Comparison of ENCODE assay signal across 12 cellular contexts in the genomic region with DNA sequence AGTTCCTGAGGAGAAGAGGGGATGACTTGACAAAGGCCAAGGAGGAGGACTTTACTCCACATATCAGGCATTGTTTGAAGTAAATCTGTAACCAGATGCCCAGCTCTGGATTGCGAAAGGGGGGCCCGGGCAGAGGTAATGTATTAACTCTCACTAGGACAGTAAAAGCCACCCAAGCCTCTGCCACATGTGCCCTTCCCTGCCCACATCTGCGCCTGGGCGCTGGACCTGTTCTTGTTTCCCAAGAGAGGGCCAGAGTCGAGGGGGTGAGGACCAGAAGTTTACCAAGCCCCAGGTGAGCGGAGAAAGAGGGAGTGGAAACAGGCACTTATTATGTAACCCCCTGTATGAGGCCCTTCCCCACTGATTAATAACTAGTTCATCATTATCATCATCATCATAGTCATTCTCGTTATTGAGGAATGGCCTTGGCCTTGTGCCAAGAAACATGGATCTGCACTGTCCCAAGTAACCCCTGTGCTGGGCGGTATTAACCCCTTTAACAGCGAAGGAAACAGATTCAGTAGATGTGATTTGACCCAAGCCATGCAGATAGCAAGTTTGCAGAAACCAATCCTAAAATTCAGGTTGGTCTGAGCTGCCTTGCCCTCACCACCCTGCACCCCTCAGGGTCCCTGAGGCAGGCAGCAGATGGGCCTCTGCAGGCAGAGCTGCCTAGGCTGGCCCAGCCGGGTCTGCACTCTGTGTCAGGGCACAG. TPM values are rescaled to one million over a fixed set of nuclear protein-coding genes. Genes with fewer than 3 reads are reported as not detected.
DNase-seq lines count a peak whose midpoint lies in the region; ATAC-seq and TF ChIP-seq lines count a peak whose summit lies in the region.
"Had no signal": no experiment of that assay in that cellular context is flagged by ENCODE, and none has a peak within 500 bp of the region (broad histone marks: within the 10 kb centered on the region; RNA-seq: fewer than 3 reads in every experiment).

Gene SLC23A1 (minus strand): TSS at position 23 of the 718 bp plus-strand sequence. CDS start 44 bp downstream, outside the sequence.

- H3K27me3 ChIP-seq in brain microvascular endothelial cell (replicated peaks) (no peaks in the 10 kb centered on the region), lower lobe of right lung (ENCODE audit: low read depth) (no peaks in the 10 kb centered on the region)
- H3K27me3 ChIP-seq: ovary had no signal

- no peak for ATAC-seq in natural killer cell treated with Interleukin-12 subunit alpha and Interleukin-12 subunit beta and Interleukin-15 and Interleukin-18, amount 100 ng/mL, for 72 hours
- no peak for ATAC-seq in natural killer cell
- no peak for ATAC-seq in T-helper 17 cell
- peak; percentile 73 for ATAC-seq in left lobe of liver
- no peak for ATAC-seq in lower lobe of right lung

- H3K9me3 ChIP-seq in T-helper 17 cell (ENCODE audit: control insufficient read depth, low read length, poor library complexity, severe bottlenecking): no peaks in the 10 kb centered on the region
- H3K9me3 ChIP-seq in lower lobe of right lung: no peaks in the 10 kb centered on the region
- H3K9me3 ChIP-seq: ovary had no signal

- TF ChIP-seq CTCF in natural killer cell (IDR thresholded peaks at IDR 0.05): no peak
- TF ChIP-seq CTCF in brain microvascular endothelial cell (IDR thresholded peaks at IDR 0.05; ENCODE audit: low read depth, low read length, missing control alignments): no peak
- no peak for TF ChIP-seq CTCF in lower lobe of right lung (IDR thresholded peaks at IDR 0.05)

- H3K9me3 Mint-ChIP-seq in natural killer cell treated with Interleukin-12 subunit alpha and Interleukin-12 subunit beta and Interleukin-15 and Interleukin-18, amount 100 ng/mL, for 72 hours: no peaks in the 10 kb centered on the region
- H3K9me3 Mint-ChIP-seq in natural killer cell: no peaks in the 10 kb centered on the region

- in situ Hi-C loops in brain microvascular endothelial cell (cut with HindIII; ENCODE audit: low pct_ligation_motif_present, low sequenced_read_pairs): no loop called here

- H3K4me3 Mint-ChIP-seq in natural killer cell treated with Interleukin-12 subunit alpha and Interleukin-12 subunit beta and Interleukin-15 and Interleukin-18, amount 100 ng/mL, for 72 hours: no peak within 1 kb of the TSS
- H3K4me3 Mint-ChIP-seq in natural killer cell: no peak within 1 kb of the TSS
- H3K4me3 Mint-ChIP-seq in T-helper 17 cell: no peak within 1 kb of the TSS

- H3K4me3 ChIP-seq in brain microvascular endothelial cell (ENCODE audit: low read depth, low read length): no peak within 1 kb of the TSS
- no peak within 1 kb of the TSS for H3K4me3 ChIP-seq in lower lobe of right lung
- H3K4me3 ChIP-seq: ovary had no signal

- H3K36me3 ChIP-seq in brain microvascular endothelial cell (replicated peaks): no peaks in the 10 kb centered on the region
- H3K36me3 ChIP-seq in lower lobe of right lung: no peaks in the 10 kb centered on the region
- H3K36me3 ChIP-seq: ovary had no signal

- H3K27ac ChIP-seq in brain microvascular endothelial cell (no peak within 1 kb of the TSS), lower lobe of right lung (no peak within 1 kb of the TSS)

- H3K36me3 Mint-ChIP-seq in natural killer cell treated with Interleukin-12 subunit alpha and Interleukin-12 subunit beta and Interleukin-15 and Interleukin-18, amount 100 ng/mL, for 72 hours: no peaks in the 10 kb centered on the region
- no peaks in the 10 kb centered on the region for H3K36me3 Mint-ChIP-seq in natural killer cell
- no peaks in the 10 kb centered on the region for H3K36me3 Mint-ChIP-seq in T-helper 17 cell (ENCODE audit: low read depth)

- H3K27me3 Mint-ChIP-seq in natural killer cell treated with Interleukin-12 subunit alpha and Interleukin-12 subunit beta and Interleukin-15 and Interleukin-18, amount 100 ng/mL, for 72 hours: no peaks in the 10 kb centered on the region
- H3K27me3 Mint-ChIP-seq in natural killer cell (ENCODE audit: low read depth in 2 of 2) (no peaks in the 10 kb centered on the region), T-helper 17 cell (no peaks in the 10 kb centered on the region)

- intact Hi-C loops in natural killer cell (cut with micrococcal nuclease): loop anchor here (10.0 kb wide), 1 partner anchor 819 kb away; no protein-coding TSS in a partner anchor
- intact Hi-C loops in lower lobe of right lung (cut with DNase I): no loop called here

- H3K4me1 Mint-ChIP-seq in natural killer cell treated with Interleukin-12 subunit alpha and Interleukin-12 subunit beta and Interleukin-15 and Interleukin-18, amount 100 ng/mL, for 72 hours (ENCODE audit: low read depth in 2 of 2): peaks cover 28 to 33% of the 10 kb centered on the region in 2 donors
- H3K4me1 Mint-ChIP-seq in natural killer cell (peaks cover 19 to 37% of the 10 kb centered on the region in 2 donors), T-helper 17 cell (peaks cover 16% of the 10 kb centered on the region)

- H3K4me1 ChIP-seq in lower lobe of right lung: peaks cover 17% of the 10 kb centered on the region

- DNase-seq in natural killer cell treated with Interleukin-12 subunit alpha and Interleukin-12 subunit beta and Interleukin-15 and Interleukin-18, amount 100 ng/mL, for 72 hours (ENCODE audit: low spot score): no peak
- DNase-seq in natural killer cell (no peak), T-helper 17 cell (no peak), left lobe of liver (ENCODE audit: low spot score) (peak; percentile 91), iPS-NIHi7 (ENCODE audit: extremely low spot score) (no peak), brain microvascular endothelial cell (no peak), lower lobe of right lung (no peak), NCI-H2227 treated with DMSO at 0.1 percent for 48 hours (lab: John Stamatoyannopoulos, UW) (no peak)
- DNase-seq: cortex of kidney, DMS153, hypothalamus had no signal

- peak within 1 kb of the TSS; percentile 54 to 89 for H3K27ac Mint-ChIP-seq in natural killer cell treated with Interleukin-12 subunit alpha and Interleukin-12 subunit beta and Interleukin-15 and Interleukin-18, amount 100 ng/mL, for 72 hours
- H3K27ac Mint-ChIP-seq in natural killer cell: peak within 1 kb of the TSS in 1 of 2 donors; percentile 82
- H3K27ac Mint-ChIP-seq in T-helper 17 cell: peak within 1 kb of the TSS; percentile 93

RNA-seq across cellular contexts. Expression of gene SLC23A1, which starts in this region (rescaled TPM):
- total RNA-seq in natural killer cell treated with Interleukin-12 subunit alpha and Interleukin-12 subunit beta and Interleukin-15 and Interleukin-18, amount 100 ng/mL, for 72 hours: under 1 TPM; 0.36 to 0.78 TPM
- total RNA-seq in natural killer cell: not detected
- not detected for total RNA-seq in T-helper 17 cell
- 35.5 TPM for total RNA-seq in left lobe of liver
- total RNA-seq in lower lobe of right lung: 1.4 TPM

Comparison
In these comparisons a context has a peak if more than half of its experiments do, and no peak if none do; other contexts are left out.
1. RNA of gene SLC23A1 (total RNA-seq): 35.5 TPM in left lobe of liver (single experiment); 1.4 TPM in lower lobe of right lung (single experiment), 0.36 to 0.78 TPM in natural killer cell treated with Interleukin-12 subunit alpha and Interleukin-12 subunit beta and Interleukin-15 and Interleukin-18, amount 100 ng/mL, for 72 hours, not detected in T-helper 17 cell and not detected in natural killer cell; every median in the first group is over 10 times any median in the second.